18 cellular contexts compared by ENCODE assay signal in the genomic region with DNA sequence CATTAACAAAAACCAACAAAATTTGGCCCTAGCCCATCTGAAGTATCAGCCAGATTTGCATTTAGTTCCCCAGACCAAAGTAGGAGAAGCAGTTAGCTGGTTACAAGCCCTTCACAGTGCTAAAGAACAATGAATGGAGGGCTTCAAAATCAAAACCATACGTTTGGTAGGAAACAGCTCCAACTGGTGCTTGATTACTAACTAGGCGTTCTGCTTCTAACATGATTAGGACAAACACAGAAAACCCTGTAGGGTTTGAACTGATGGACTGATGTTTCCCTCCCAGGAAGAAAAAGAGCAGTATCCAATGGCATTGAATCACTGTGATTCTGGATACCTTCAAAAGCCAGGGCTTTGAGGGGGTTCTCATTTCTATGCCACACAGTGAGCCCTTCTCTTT. TPM values are rescaled to one million over a fixed set of nuclear protein-coding genes. Genes with fewer than 3 reads are reported as not detected.
A peak's percentile ranks its signal among the peaks of the same experiment; 100 is the strongest.
DNase-seq lines count a peak whose midpoint lies in the region; ATAC-seq lines count a peak whose summit lies in the region.
"Had no signal": no experiment of that assay in that cellular context is flagged by ENCODE, and none has a peak within 500 bp of the region (broad histone marks: within the 10 kb centered on the region; RNA-seq: fewer than 3 reads in every experiment).

No MANE protein-coding gene starts in this region.

- CTCF ChIA-PET in activated CD4-positive, alpha-beta T cell treated with anti-CD3 and anti-CD28 coated beads, Interleukin-2, amount 10 ng/mL, durations not matched to agents 7 days and 5 days (lab: Charles Lee): interaction anchor here (0.8 to 1.5 kb wide), 3 partner anchors 13 to 17 kb away, joined by 3 to 5 read pairs (median 3); no protein-coding TSS in a partner anchor

- DNase-seq in activated CD4-positive, alpha-beta T cell treated with anti-CD3 and anti-CD28 coated beads, Interleukin-2, amount 10 ng/mL, durations not matched to agents 24 days and 14 days: no peak
- DNase-seq in activated CD4-positive, alpha-beta T cell treated with anti-CD3 and anti-CD28 coated beads, Interleukin-2, amount 10 ng/mL, durations not matched to agents 7 days and 5 days: no peak
- DNase-seq in activated T-helper 2 cell treated with anti-CD3 and anti-CD28 coated beads, Interferon-gamma antibody, Interleukin-2, Interleukin-4, amounts not matched to agents 10 μg/mL and 5 μg/mL and 100 μg/mL, durations not matched to agents 14 hours and 24 hours and 36 hours (ENCODE audit: low spot score): no peak
- DNase-seq in fibroblast of the conjunctiva (ENCODE audit: low read depth): peak; percentile 18
- DNase-seq in DMS79 treated with DMSO at 0.1 percent for 48 hours (lab: John Stamatoyannopoulos, UW): no peak
- no peak for DNase-seq in left cardiac atrium
- DNase-seq: 8988T; activated CD8-positive, alpha-beta memory T cell treated with anti-CD3 and anti-CD28 coated beads for 24 hours; effector memory CD4-positive, alpha-beta T cell; GDM1; islet precursor cell; NCI-H1436 treated with DMSO at 0.1 percent for 48 hours had no signal

- no peaks in the 10 kb centered on the region for H3K9me3 ChIP-seq in skeletal muscle satellite cell (replicated peaks; ENCODE audit: low read length)
- H3K9me3 ChIP-seq: suprapubic skin had no signal

- intact Hi-C loops in activated CD4-positive, alpha-beta T cell treated with anti-CD3 and anti-CD28 coated beads, Interleukin-2, amount 10 ng/mL, durations not matched to agents 24 days and 14 days (cut with micrococcal nuclease): loop anchor here (1.0 to 5.0 kb wide), 3 partner anchors 23 to 216 kb away; no protein-coding TSS in a partner anchor
- intact Hi-C loops in activated T-helper 2 cell treated with anti-CD3 and anti-CD28 coated beads, Interferon-gamma antibody, Interleukin-2, Interleukin-4, amounts not matched to agents 10 μg/mL and 5 μg/mL and 100 μg/mL, durations not matched to agents 14 hours and 24 hours and 36 hours (cut with micrococcal nuclease): loop anchor here (1.0 to 2.0 kb wide), 2 partner anchors 23 to 48 kb away; no protein-coding TSS in a partner anchor
- intact Hi-C loops in left cardiac atrium (cut with DNase I): loop anchor here (5.0 kb wide), 2 partner anchors 41 to 346 kb away; no protein-coding TSS in a partner anchor

- peak overlapping the region; percentile 29 for H3K4me3 Mint-ChIP-seq in activated CD4-positive, alpha-beta T cell treated with anti-CD3 and anti-CD28 coated beads, Interleukin-2, amount 10 ng/mL, durations not matched to agents 24 days and 14 days
- no peak overlapping the region for H3K4me3 Mint-ChIP-seq in activated CD4-positive, alpha-beta T cell treated with anti-CD3 and anti-CD28 coated beads, Interleukin-2, amount 10 ng/mL, durations not matched to agents 7 days and 5 days
- no peak overlapping the region for H3K4me3 Mint-ChIP-seq in activated T-helper 2 cell treated with anti-CD3 and anti-CD28 coated beads, Interferon-gamma antibody, Interleukin-2, Interleukin-4, amounts not matched to agents 10 μg/mL and 5 μg/mL and 100 μg/mL, durations not matched to agents 14 hours and 24 hours and 36 hours (ENCODE audit: low read depth)
- H3K4me3 Mint-ChIP-seq: CD8-positive, alpha-beta T cell had no signal

- H3K4me2 ChIP-seq in skeletal muscle satellite cell (ENCODE audit: low read length): peak overlapping the region; percentile 17
- H3K4me2 ChIP-seq: KMS-11 had no signal

- H3K36me3 ChIP-seq in skeletal muscle satellite cell (ENCODE audit: insufficient read depth, low read length): no peaks in the 10 kb centered on the region
- H3K36me3 ChIP-seq: suprapubic skin had no signal

- H3K27me3 ChIP-seq in skeletal muscle satellite cell (ENCODE audit: control insufficient read depth, insufficient read depth, low read length): no peaks in the 10 kb centered on the region
- H3K27me3 ChIP-seq: suprapubic skin had no signal

- H3K9me3 Mint-ChIP-seq in activated CD4-positive, alpha-beta T cell treated with anti-CD3 and anti-CD28 coated beads, Interleukin-2, amount 10 ng/mL, durations not matched to agents 24 days and 14 days: no peaks in the 10 kb centered on the region
- H3K9me3 Mint-ChIP-seq in activated CD4-positive, alpha-beta T cell treated with anti-CD3 and anti-CD28 coated beads, Interleukin-2, amount 10 ng/mL, durations not matched to agents 7 days and 5 days: no peaks in the 10 kb centered on the region
- no peaks in the 10 kb centered on the region for H3K9me3 Mint-ChIP-seq in activated T-helper 2 cell treated with anti-CD3 and anti-CD28 coated beads, Interferon-gamma antibody, Interleukin-2, Interleukin-4, amounts not matched to agents 10 μg/mL and 5 μg/mL and 100 μg/mL, durations not matched to agents 14 hours and 24 hours and 36 hours
- H3K9me3 Mint-ChIP-seq: CD8-positive, alpha-beta T cell had no signal

- H3K4me1 Mint-ChIP-seq in activated CD4-positive, alpha-beta T cell treated with anti-CD3 and anti-CD28 coated beads, Interleukin-2, amount 10 ng/mL, durations not matched to agents 24 days and 14 days: peaks cover 65% of the 10 kb centered on the region
- peaks cover 47% of the 10 kb centered on the region for H3K4me1 Mint-ChIP-seq in activated CD4-positive, alpha-beta T cell treated with anti-CD3 and anti-CD28 coated beads, Interleukin-2, amount 10 ng/mL, durations not matched to agents 7 days and 5 days
- peaks cover 54% of the 10 kb centered on the region for H3K4me1 Mint-ChIP-seq in activated T-helper 2 cell treated with anti-CD3 and anti-CD28 coated beads, Interferon-gamma antibody, Interleukin-2, Interleukin-4, amounts not matched to agents 10 μg/mL and 5 μg/mL and 100 μg/mL, durations not matched to agents 14 hours and 24 hours and 36 hours (ENCODE audit: low read depth)

- peaks cover 58% of the 10 kb centered on the region for H3K4me1 ChIP-seq in skeletal muscle satellite cell (ENCODE audit: control insufficient read depth, insufficient read depth, low read length)

- ATAC-seq in left cardiac atrium (no peak), GM18517 (IDR thresholded peaks at IDR 0.05; ENCODE audit: unreplicated experiment) (no peak)

- H3K27ac Mint-ChIP-seq in activated CD4-positive, alpha-beta T cell treated with anti-CD3 and anti-CD28 coated beads, Interleukin-2, amount 10 ng/mL, durations not matched to agents 24 days and 14 days: peak overlapping the region; percentile 17
- H3K27ac Mint-ChIP-seq in activated CD4-positive, alpha-beta T cell treated with anti-CD3 and anti-CD28 coated beads, Interleukin-2, amount 10 ng/mL, durations not matched to agents 7 days and 5 days: no peak overlapping the region
- H3K27ac Mint-ChIP-seq in activated T-helper 2 cell treated with anti-CD3 and anti-CD28 coated beads, Interferon-gamma antibody, Interleukin-2, Interleukin-4, amounts not matched to agents 10 μg/mL and 5 μg/mL and 100 μg/mL, durations not matched to agents 14 hours and 24 hours and 36 hours: peak overlapping the region; percentile 20
- H3K27ac Mint-ChIP-seq: CD8-positive, alpha-beta T cell had no signal

- H3K9ac ChIP-seq in skeletal muscle satellite cell (ENCODE audit: low read depth, low read length): peak overlapping the region; percentile 4
- H3K9ac ChIP-seq: KMS-11 had no signal

- POLR2A ChIA-PET in activated CD4-positive, alpha-beta T cell treated with anti-CD3 and anti-CD28 coated beads, Interleukin-2, amount 10 ng/mL, durations not matched to agents 7 days and 5 days (lab: Charles Lee): no interaction called here

- no peaks in the 10 kb centered on the region for H3K36me3 Mint-ChIP-seq in activated CD4-positive, alpha-beta T cell treated with anti-CD3 and anti-CD28 coated beads, Interleukin-2, amount 10 ng/mL, durations not matched to agents 24 days and 14 days (ENCODE audit: low read depth)
- H3K36me3 Mint-ChIP-seq in activated CD4-positive, alpha-beta T cell treated with anti-CD3 and anti-CD28 coated beads, Interleukin-2, amount 10 ng/mL, durations not matched to agents 7 days and 5 days (ENCODE audit: low read depth): no peaks in the 10 kb centered on the region
- H3K36me3 Mint-ChIP-seq in activated T-helper 2 cell treated with anti-CD3 and anti-CD28 coated beads, Interferon-gamma antibody, Interleukin-2, Interleukin-4, amounts not matched to agents 10 μg/mL and 5 μg/mL and 100 μg/mL, durations not matched to agents 14 hours and 24 hours and 36 hours (ENCODE audit: low read depth): no peaks in the 10 kb centered on the region
- H3K36me3 Mint-ChIP-seq: CD8-positive, alpha-beta T cell had no signal

- no peaks in the 10 kb centered on the region for H3K27me3 Mint-ChIP-seq in activated CD4-positive, alpha-beta T cell treated with anti-CD3 and anti-CD28 coated beads, Interleukin-2, amount 10 ng/mL, durations not matched to agents 24 days and 14 days
- H3K27me3 Mint-ChIP-seq in activated CD4-positive, alpha-beta T cell treated with anti-CD3 and anti-CD28 coated beads, Interleukin-2, amount 10 ng/mL, durations not matched to agents 7 days and 5 days: no peaks in the 10 kb centered on the region
- no peaks in the 10 kb centered on the region for H3K27me3 Mint-ChIP-seq in activated T-helper 2 cell treated with anti-CD3 and anti-CD28 coated beads, Interferon-gamma antibody, Interleukin-2, Interleukin-4, amounts not matched to agents 10 μg/mL and 5 μg/mL and 100 μg/mL, durations not matched to agents 14 hours and 24 hours and 36 hours (ENCODE audit: low read depth)

- H3K4me3 ChIP-seq in skeletal muscle satellite cell (ENCODE audit: low read length): no peak overlapping the region
- H3K4me3 ChIP-seq: suprapubic skin had no signal

RNA-seq across cellular contexts. Expression of gene STAT4, which starts 20.5 kb away (rescaled TPM):
- total RNA-seq in activated CD4-positive, alpha-beta T cell treated with anti-CD3 and anti-CD28 coated beads, Interleukin-2, amount 10 ng/mL, durations not matched to agents 24 days and 14 days: 47.9 and 50.8 TPM in 2 replicates
- total RNA-seq in activated CD4-positive, alpha-beta T cell treated with anti-CD3 and anti-CD28 coated beads, Interleukin-2, amount 10 ng/mL, durations not matched to agents 7 days and 5 days: 10 to 100 TPM; 72.6 to 84.4 TPM
- 92.2 and 96.9 TPM in 2 replicates for total RNA-seq in activated T-helper 2 cell treated with anti-CD3 and anti-CD28 coated beads, Interferon-gamma antibody, Interleukin-2, Interleukin-4, amounts not matched to agents 10 μg/mL and 5 μg/mL and 100 μg/mL, durations not matched to agents 14 hours and 24 hours and 36 hours
- 2.5 and 3.1 TPM in 2 replicates for total RNA-seq in skeletal muscle satellite cell (2012; rRNA removed)
- 10 to 100 TPM; 11.6 to 22.9 TPM for total RNA-seq in left cardiac atrium
- total RNA-seq: SK-MEL-5 had no signal
